8 cellular contexts compared by ENCODE assay signal in genomic region chr20:20824924-20825584, GRCh38.
DNase-seq lines count a peak whose midpoint lies in the region; ATAC-seq and TF ChIP-seq lines count a peak whose summit lies in the region.

No MANE protein-coding gene starts in this region.

- CTCF ChIA-PET in activated B cell treated with CpG ODN at 0.5 μM for 24 hours (lab: Charles Lee) = interaction anchor here (1.0 to 3.5 kb wide), 9 partner anchors 18 to 741 kb away, joined by 3 to 26 read pairs (median 5); no protein-coding TSS in a partner anchor

- no peak overlapping the region for H3K27ac ChIP-seq in colonic mucosa
- no peak overlapping the region for H3K27ac ChIP-seq in lower lobe of right lung

- H3K27me3 ChIP-seq in colonic mucosa = no peaks in the 10 kb centered on the region
- H3K27me3 ChIP-seq in lower lobe of right lung (ENCODE audit: low read depth) = no peaks in the 10 kb centered on the region

- no peak overlapping the region for H3K4me3 Mint-ChIP-seq in activated B cell treated with CpG ODN at 0.5 μM for 24 hours

- no peak overlapping the region for H3K9ac ChIP-seq in colonic mucosa (ENCODE audit: low read depth in 2 of 2, low read length in 2 of 2)

- no peaks in the 10 kb centered on the region for H3K9me3 ChIP-seq in colonic mucosa
- no peaks in the 10 kb centered on the region for H3K9me3 ChIP-seq in lower lobe of right lung

- TF ChIP-seq CTCF in HFF-Myc (IDR thresholded peaks at IDR 0.05; ENCODE audit: low read depth, low read length, missing control alignments) (peak; percentile 56), activated B cell treated with CpG ODN at 0.5 μM for 24 hours (IDR thresholded peaks at IDR 0.05) (no peak), colonic mucosa (IDR thresholded peaks at IDR 0.05) (peak; percentile 78), lower lobe of right lung (IDR thresholded peaks at IDR 0.05) (peak; percentile 79)

- POLR2A ChIA-PET in activated B cell treated with CpG ODN at 0.5 μM for 24 hours (lab: Charles Lee) = no interaction called here

- H3K27me3 Mint-ChIP-seq in activated B cell treated with CpG ODN at 0.5 μM for 24 hours = peaks cover 13% of the 10 kb centered on the region

- no peaks in the 10 kb centered on the region for H3K36me3 ChIP-seq in colonic mucosa
- H3K36me3 ChIP-seq in lower lobe of right lung = no peaks in the 10 kb centered on the region

- peaks cover 10% of the 10 kb centered on the region for H3K9me3 Mint-ChIP-seq in activated B cell treated with CpG ODN at 0.5 μM for 24 hours

- no peak overlapping the region for H3K27ac Mint-ChIP-seq in activated B cell treated with CpG ODN at 0.5 μM for 24 hours

- DNase-seq in DMS53 (lab: John Stamatoyannopoulos, UW) = peak; percentile 77
- no peak for DNase-seq in HFF-Myc (ENCODE audit: extremely low read depth, low read depth)
- DNase-seq in NCI-H2171 treated with DMSO at 0.1 percent for 48 hours (lab: John Stamatoyannopoulos, UW) = peak; percentile 53
- peak; percentile 20 for DNase-seq in activated B cell treated with CpG ODN at 0.5 μM for 24 hours
- DNase-seq in colonic mucosa = peak; percentile 75
- DNase-seq in lower lobe of right lung = peak; percentile 68
- DNase-seq in stimulated activated CD8-positive, alpha-beta memory T cell treated with anti-CD3 and anti-CD28 coated beads, Interleukin-15, amount 100 ng/mL, for 24 hours (ENCODE audit: low read depth) = peak; percentile 13

- H3K4me1 Mint-ChIP-seq in activated B cell treated with CpG ODN at 0.5 μM for 24 hours = peaks cover 4% of the 10 kb centered on the region

- no peaks in the 10 kb centered on the region for H3K4me1 ChIP-seq in colonic mucosa
- peaks cover 4% of the 10 kb centered on the region for H3K4me1 ChIP-seq in lower lobe of right lung

- H3K36me3 Mint-ChIP-seq in activated B cell treated with CpG ODN at 0.5 μM for 24 hours (ENCODE audit: low read depth) = no peaks in the 10 kb centered on the region

- intact Hi-C loops in activated B cell treated with CpG ODN at 0.5 μM for 24 hours (cut with micrococcal nuclease) = loop anchor here (1.0 to 10.0 kb wide), 3 partner anchors 161 to 742 kb away; no protein-coding TSS in a partner anchor
- intact Hi-C loops in colonic mucosa (cut with DNase I) = loop anchor here (2.0 kb wide), 1 partner anchor 158 kb away; no protein-coding TSS in a partner anchor
- intact Hi-C loops in lower lobe of right lung (cut with DNase I) = loop anchor here (10.0 kb wide), 1 partner anchor 160 kb away; no protein-coding TSS in a partner anchor

- peak; percentile 56 for ATAC-seq in activated B cell treated with CpG ODN at 0.5 μM for 24 hours (ENCODE audit: low read depth)
- peak; percentile 80 to 85 for ATAC-seq in lower lobe of right lung
- ATAC-seq in HG02970 (IDR thresholded peaks at IDR 0.05; ENCODE audit: low FRiP score, unreplicated experiment) = no peak

- H3K4me3 ChIP-seq in HFF-Myc (replicated peaks; ENCODE audit: low read depth, low read length) (no peak overlapping the region), colonic mucosa (no peak overlapping the region), lower lobe of right lung (no peak overlapping the region)
